In genomic region chr1:222601233-222601632, GRCh38 we compare ENCODE assay signal across 1 cellular context.
TF ChIP-seq lines count a peak whose summit lies in the region.

No MANE protein-coding gene starts in this region.

TF ChIP-seq in H1, 55 proteins besides CTCF, POLR2A, EP300 and RAD21:
- no peak for TF ChIP-seq CBX5 (IDR thresholded peaks at IDR 0.05; ENCODE audit: low read depth, low read length)
- TF ChIP-seq MAX (IDR thresholded peaks at IDR 0.05) = no peak
- TF ChIP-seq TBP (IDR thresholded peaks at IDR 0.05; ENCODE audit: low read depth, low read length) = no peak
- TF ChIP-seq ASH2L (IDR thresholded peaks at IDR 0.05; ENCODE audit: low read length) = no peak
- no peak for TF ChIP-seq SAP30 (IDR thresholded peaks at IDR 0.05; ENCODE audit: insufficient read depth, insufficient replicate concordance, low read length)
- no peak for TF ChIP-seq CTBP2 (IDR thresholded peaks at IDR 0.05; ENCODE audit: borderline replicate concordance, insufficient read depth, insufficient read length, low read length)
- no peak for TF ChIP-seq TAF7 (optimal IDR thresholded peaks at IDR 0.05; ENCODE audit: borderline replicate concordance, low read depth, low read length)
- no peak for TF ChIP-seq YY1 (IDR thresholded peaks at IDR 0.05; ENCODE audit: low read depth, low read length)
